8 cellular contexts compared by ENCODE assay signal in the genomic region with DNA sequence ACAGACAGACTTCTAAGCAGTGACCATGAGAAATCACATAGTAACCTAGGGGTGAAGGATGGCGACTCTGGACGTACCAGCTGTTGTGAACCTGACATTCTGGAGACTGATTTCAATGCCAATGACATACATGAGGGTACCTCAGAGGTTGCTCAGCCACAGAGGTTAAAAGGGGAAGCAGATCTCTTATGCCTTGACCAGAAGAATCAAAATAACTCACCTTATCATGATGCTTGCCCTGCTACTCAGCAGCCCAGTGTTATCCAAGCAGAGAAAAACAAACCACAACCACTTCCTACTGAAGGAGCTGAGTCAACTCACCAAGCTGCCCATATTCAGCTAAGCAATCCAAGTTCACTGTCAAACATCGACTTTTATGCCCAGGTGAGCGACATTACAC. TPM values are rescaled to one million over a fixed set of nuclear protein-coding genes. Genes with fewer than 3 reads are reported as not detected.
A peak's percentile ranks its signal among the peaks of the same experiment; 100 is the strongest.
DNase-seq lines count a peak whose midpoint lies in the region; ATAC-seq lines count a peak whose summit lies in the region.

No MANE protein-coding gene starts in this region.

- in situ Hi-C loops in ACHN (cut with HindIII; ENCODE audit: low pct_ligation_motif_present, low pct_unique_long_range_greater_than_20kb, low sequenced_read_pairs), result no loop called here

- no peaks in the 10 kb centered on the region for H3K9me3 Mint-ChIP-seq in activated CD4-positive, alpha-beta memory T cell treated with anti-CD3 and anti-CD28 coated beads, Interleukin-2, amount 10 ng/mL, durations not matched to agents 7 days and 5 days

- DNase-seq in ACHN, result peak; percentile 13
- DNase-seq in activated CD4-positive, alpha-beta memory T cell treated with anti-CD3 and anti-CD28 coated beads, Interleukin-2, amount 10 ng/mL, durations not matched to agents 7 days and 5 days, result peak; percentile 64
- DNase-seq in NCI-H1092 treated with DMSO at 0.1 percent for 48 hours (lab: John Stamatoyannopoulos, UW), result no peak
- no peak for DNase-seq in pons (ENCODE audit: low spot score)
- DNase-seq in activated CD8-positive, alpha-beta memory T cell treated with anti-CD3 and anti-CD28 coated beads, Interleukin-2, amount 50 U/mL, for 4 hours, result no peak
- no peak for DNase-seq in superior temporal gyrus (ENCODE audit: extremely low spot score)

- H3K27ac Mint-ChIP-seq in activated CD4-positive, alpha-beta memory T cell treated with anti-CD3 and anti-CD28 coated beads, Interleukin-2, amount 10 ng/mL, durations not matched to agents 7 days and 5 days, result peak overlapping the region; percentile 80

- ATAC-seq in GM19438 (IDR thresholded peaks at IDR 0.05; ENCODE audit: low read depth, unreplicated experiment), result peak; percentile 89
- peak; percentile 57 for ATAC-seq in HG03280 (IDR thresholded peaks at IDR 0.05; ENCODE audit: unreplicated experiment)

- H3K36me3 Mint-ChIP-seq in activated CD4-positive, alpha-beta memory T cell treated with anti-CD3 and anti-CD28 coated beads, Interleukin-2, amount 10 ng/mL, durations not matched to agents 7 days and 5 days (ENCODE audit: low read depth), result no peaks in the 10 kb centered on the region

- H3K27me3 Mint-ChIP-seq in activated CD4-positive, alpha-beta memory T cell treated with anti-CD3 and anti-CD28 coated beads, Interleukin-2, amount 10 ng/mL, durations not matched to agents 7 days and 5 days, result peaks cover 11% of the 10 kb centered on the region

- POLR2A ChIA-PET in activated CD4-positive, alpha-beta memory T cell treated with anti-CD3 and anti-CD28 coated beads, Interleukin-2, amount 10 ng/mL, durations not matched to agents 7 days and 5 days (lab: Charles Lee), result interaction anchor here (0.6 to 1.5 kb wide), 10 partner anchors 26 to 1881 kb away, joined by 3 to 6 read pairs (median 4); partner anchors contain the start of genes CCDC152 and ZNF131

- CTCF ChIA-PET in activated CD4-positive, alpha-beta memory T cell treated with anti-CD3 and anti-CD28 coated beads, Interleukin-2, amount 10 ng/mL, durations not matched to agents 7 days and 5 days (lab: Charles Lee), result interaction anchor here (0.7 to 1.7 kb wide), 4 partner anchors 26 to 171 kb away, joined by 3 to 8 read pairs (median 5); no protein-coding TSS in a partner anchor

- H3K4me3 Mint-ChIP-seq in activated CD4-positive, alpha-beta memory T cell treated with anti-CD3 and anti-CD28 coated beads, Interleukin-2, amount 10 ng/mL, durations not matched to agents 7 days and 5 days, result peak overlapping the region; percentile 24

- H3K4me1 Mint-ChIP-seq in activated CD4-positive, alpha-beta memory T cell treated with anti-CD3 and anti-CD28 coated beads, Interleukin-2, amount 10 ng/mL, durations not matched to agents 7 days and 5 days, result peaks cover 47% of the 10 kb centered on the region

RNA-seq across cellular contexts. Expression of gene CCDC152, which starts 38.0 kb away (rescaled TPM):
- 1 to 10 TPM; 2.5 to 3.4 TPM for total RNA-seq in activated CD4-positive, alpha-beta memory T cell treated with anti-CD3 and anti-CD28 coated beads, Interleukin-2, amount 10 ng/mL, durations not matched to agents 7 days and 5 days

Comparison
In these comparisons a context has a peak if more than half of its experiments do, and no peak if none do; other contexts are left out.
1. DNase-seq: peak in ACHN (single experiment) and activated CD4-positive, alpha-beta memory T cell treated with anti-CD3 and anti-CD28 coated beads, Interleukin-2, amount 10 ng/mL, durations not matched to agents 7 days and 5 days (single experiment); none in NCI-H1092 treated with DMSO at 0.1 percent for 48 hours (single experiment), pons (single experiment), activated CD8-positive, alpha-beta memory T cell treated with anti-CD3 and anti-CD28 coated beads, Interleukin-2, amount 50 U/mL, for 4 hours (single experiment) and superior temporal gyrus (single experiment).